ENCODE assay signal across 1 cellular context in the genomic region with DNA sequence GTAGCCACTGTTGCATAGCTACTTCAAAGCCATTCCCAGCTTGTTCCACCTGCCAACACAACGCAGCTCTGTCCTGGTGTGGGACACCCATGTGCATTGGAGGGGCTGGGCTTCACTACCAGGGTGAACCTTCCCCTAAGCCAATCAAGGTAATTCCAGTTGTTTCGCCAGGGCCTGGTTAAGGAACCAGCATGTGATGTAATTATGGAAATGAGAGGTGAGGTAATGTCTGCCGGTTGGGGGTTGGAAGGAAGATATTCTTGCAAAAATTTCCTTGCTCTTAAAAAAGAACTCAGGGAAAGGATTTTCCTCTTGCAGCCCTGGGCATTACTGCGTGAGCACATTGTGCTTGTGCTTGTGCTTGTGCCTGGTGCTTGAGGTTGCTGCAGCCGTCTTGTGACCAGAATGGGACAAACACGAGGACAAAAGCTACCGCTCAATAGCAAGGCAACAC.
TF ChIP-seq lines count a peak whose summit lies in the region.

No MANE protein-coding gene starts in this region.

TF ChIP-seq in H1, 55 proteins besides CTCF, POLR2A, EP300 and RAD21:
- TF ChIP-seq SRF (IDR thresholded peaks at IDR 0.05; ENCODE audit: low read depth, low read length) (no peak), MAX (IDR thresholded peaks at IDR 0.05) (peak; percentile 45; the same call in 1 of the 2 replicates), CEBPB (IDR thresholded peaks at IDR 0.05; ENCODE audit: low read depth, low read length) (peak; percentile 53; the same call in 1 of the 2 replicates), JUN (IDR thresholded peaks at IDR 0.05; ENCODE audit: low read depth, low read length) (peak; percentile 34; the same call in 1 of the 2 replicates), ATF2 (IDR thresholded peaks at IDR 0.05; ENCODE audit: low read length) (peak; percentile 85; the same call in 1 of the 2 replicates)
- TF ChIP-seq, protein P1, sequence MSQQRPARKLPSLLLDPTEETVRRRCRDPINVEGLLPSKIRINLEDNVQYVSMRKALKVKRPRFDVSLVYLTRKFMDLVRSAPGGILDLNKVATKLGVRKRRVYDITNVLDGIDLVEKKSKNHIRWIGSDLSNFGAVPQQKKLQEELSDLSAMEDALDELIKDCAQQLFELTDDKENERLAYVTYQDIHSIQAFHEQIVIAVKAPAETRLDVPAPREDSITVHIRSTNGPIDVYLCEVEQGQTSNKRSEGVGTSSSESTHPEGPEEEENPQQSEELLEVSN (IDR thresholded peaks at IDR 0.05), result peak; percentile 22; the same call in 1 of the 2 replicates
TF ChIP-seq in H1: peak in this region for 5.
